ENCODE assay signal across 9 cellular contexts in the genomic region with DNA sequence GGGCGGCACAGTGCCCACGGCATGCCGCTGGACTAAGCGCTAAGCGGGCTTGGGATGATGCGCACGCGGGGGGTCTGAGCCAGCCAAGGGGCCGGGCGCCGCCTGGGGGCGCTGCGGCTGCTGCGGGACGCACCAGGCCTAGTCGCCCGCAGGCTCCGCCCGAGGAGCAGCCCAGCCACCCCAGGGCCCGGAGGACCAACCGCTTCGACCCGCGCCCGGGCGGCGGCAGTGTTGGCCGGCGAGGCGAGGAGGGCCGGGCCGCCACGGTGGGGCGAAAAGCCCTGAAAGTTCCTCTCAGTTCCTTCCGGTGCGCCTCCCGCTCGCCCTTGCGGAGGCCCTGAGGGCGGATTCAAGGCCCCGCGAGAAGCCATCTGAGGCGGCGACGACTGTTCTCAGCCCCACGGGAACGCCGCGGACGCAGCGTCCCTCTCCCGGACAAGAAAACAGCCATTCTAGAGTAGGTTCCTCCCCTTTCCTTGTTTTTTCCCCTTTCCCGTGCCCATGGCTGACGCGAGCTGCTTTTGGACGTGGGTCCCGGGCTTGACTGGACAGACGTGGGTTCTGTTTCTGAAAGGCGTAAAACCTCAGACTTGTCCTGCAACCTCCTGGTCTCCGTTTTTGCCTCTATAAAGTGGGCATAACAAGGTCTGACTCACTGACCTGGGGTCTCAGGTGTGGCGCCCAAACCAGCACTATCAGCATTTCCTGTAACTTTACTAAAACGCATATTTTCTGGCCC. TPM values are rescaled to one million over a fixed set of nuclear protein-coding genes. Genes with fewer than 3 reads are reported as not detected.
DNase-seq lines count a peak whose midpoint lies in the region; ATAC-seq and TF ChIP-seq lines count a peak whose summit lies in the region.
"Had no signal": no experiment of that assay in that cellular context is flagged by ENCODE, and none has a peak within 500 bp of the region (broad histone marks: within the 10 kb centered on the region; RNA-seq: fewer than 3 reads in every experiment).

A gene with protein sequence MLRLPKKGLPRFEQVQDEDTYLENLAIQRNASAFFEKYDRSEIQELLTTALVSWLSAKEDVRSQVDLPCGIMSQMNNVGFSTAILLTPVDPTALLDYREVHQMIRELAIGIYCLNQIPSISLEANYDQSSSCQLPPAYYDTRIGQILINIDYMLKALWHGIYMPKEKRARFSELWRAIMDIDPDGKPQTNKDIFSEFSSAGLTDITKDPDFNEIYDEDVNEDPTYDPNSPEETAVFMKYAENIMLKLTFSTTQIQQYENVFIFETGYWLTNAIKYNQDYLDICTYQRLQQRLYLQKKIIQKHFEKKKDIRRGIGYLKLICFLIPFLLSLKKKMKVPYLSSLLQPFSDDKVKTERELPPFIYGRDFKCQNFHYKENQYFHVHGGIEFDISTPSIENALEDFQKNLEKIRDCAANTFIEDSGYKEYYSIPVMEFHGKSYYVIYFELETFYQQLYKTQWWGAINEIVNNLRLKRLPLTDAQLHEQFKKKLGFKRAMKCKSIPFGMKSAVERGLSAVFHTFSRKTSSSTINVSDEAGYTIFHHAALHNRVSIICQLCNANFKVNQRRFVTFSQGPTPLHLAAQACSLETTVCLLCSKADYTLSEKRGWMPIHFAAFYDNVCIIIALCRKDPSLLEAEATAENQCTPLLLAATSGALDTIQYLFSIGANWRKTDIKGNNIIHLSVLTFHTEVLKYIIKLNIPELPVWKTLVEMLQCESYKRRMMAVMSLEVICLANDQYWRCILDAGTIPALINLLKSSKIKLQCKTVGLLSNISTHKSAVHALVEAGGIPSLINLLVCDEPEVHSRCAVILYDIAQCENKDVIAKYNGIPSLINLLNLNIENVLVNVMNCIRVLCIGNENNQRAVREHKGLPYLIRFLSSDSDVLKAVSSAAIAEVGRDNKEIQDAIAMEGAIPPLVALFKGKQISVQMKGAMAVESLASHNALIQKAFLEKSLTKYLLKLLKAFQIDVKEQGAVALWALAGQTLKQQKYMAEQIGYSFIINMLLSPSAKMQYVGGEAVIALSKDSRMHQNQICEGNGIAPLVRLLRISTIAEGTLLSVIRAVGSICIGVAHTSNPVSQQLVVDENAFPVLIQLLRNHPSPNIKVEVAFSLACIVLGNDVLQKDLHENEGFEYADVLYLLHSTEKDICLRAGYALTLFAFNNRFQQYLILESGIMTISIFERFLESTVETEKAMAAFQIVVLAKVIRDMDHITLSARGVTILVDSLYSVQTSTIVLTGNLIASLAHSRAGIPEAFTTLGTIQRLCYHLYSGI (N-terminal part only) (plus strand): TSS at position 297 of the 739 bp plus-strand sequence. CDS start 1,821 bp downstream, outside the sequence.

- H3K9me3 ChIP-seq in PC-9 (ENCODE audit: insufficient read depth, low read depth): 0 out of 2 replicates have a peak, but pooled peaks cover 5% of the 10 kb centered on the region

- H2AFZ ChIP-seq in PC-9: peak within 1 kb of the TSS; percentile 99

- peaks cover 22% of the 10 kb centered on the region for H3K4me1 Mint-ChIP-seq in activated T-helper 17 cell treated with anti-CD3 and anti-CD28 coated beads, Interleukin-2, amount 50 U/mL, for 72 hours
- H3K4me1 Mint-ChIP-seq in natural killer cell: peaks cover 40 to 42% of the 10 kb centered on the region in 2 donors

- H3K4me3 ChIP-seq in PC-9 (peak within 1 kb of the TSS; percentile 83), fibroblast of mammary gland (ENCODE audit: control insufficient read depth, low read depth, low read length) (peak within 1 kb of the TSS; percentile 77)
- H3K4me3 ChIP-seq: SK-N-MC had no signal

- intact Hi-C loops in PC-9 (cut with micrococcal nuclease; ENCODE audit: unreplicated experiment) (no loop called here), natural killer cell (cut with micrococcal nuclease) (loop anchor here (1.0 to 5.0 kb wide), 4 partner anchors 13 to 108 kb away; a partner anchor contains a TSS)

- POLR2A ChIA-PET in PC-9 (lab: Charles Lee; ENCODE audit: unreplicated experiment): interaction anchor here (0.7 kb wide), 1 partner anchor 109 kb away, joined by 4 read pairs; no protein-coding TSS in a partner anchor

- no peaks in the 10 kb centered on the region for H3K27me3 Mint-ChIP-seq in activated T-helper 17 cell treated with anti-CD3 and anti-CD28 coated beads, Interleukin-2, amount 50 U/mL, for 72 hours
- no peaks in the 10 kb centered on the region for H3K27me3 Mint-ChIP-seq in natural killer cell (ENCODE audit: low read depth in 2 of 2)

- CTCF ChIA-PET in PC-9 (lab: Charles Lee): interaction anchor here (0.6 to 0.7 kb wide), 2 partner anchors 24 to 632 kb away, joined by 3 read pairs; no protein-coding TSS in a partner anchor

- BruUV-seq in PC-9 (replicated peaks; lab: Mats Ljungman, UMichigan): TSS peak; percentile 54

- H3K36me3 ChIP-seq in PC-9 (ENCODE audit: low read depth): no peaks in the 10 kb centered on the region

- ATAC-seq in GM19035 (IDR thresholded peaks at IDR 0.05; ENCODE audit: unreplicated experiment) (peak; percentile 95), HG03354 (IDR thresholded peaks at IDR 0.05; ENCODE audit: poor library complexity, severe bottlenecking, unreplicated experiment) (peak; percentile 96), natural killer cell (peak; percentile 93 to 98 (median 94))
- peak; percentile 94 for ATAC-seq in activated T-helper 17 cell treated with anti-CD3 and anti-CD28 coated beads, Interleukin-2, amount 50 U/mL, for 72 hours (replicated peaks)

- H3K79me2 ChIP-seq in PC-9 (ENCODE audit: low read depth): no peaks in the 10 kb centered on the region

- H3K9me3 Mint-ChIP-seq in activated T-helper 17 cell treated with anti-CD3 and anti-CD28 coated beads, Interleukin-2, amount 50 U/mL, for 72 hours: peaks cover 7% of the 10 kb centered on the region
- H3K9me3 Mint-ChIP-seq in natural killer cell: peaks cover 2 to 3% of the 10 kb centered on the region in 2 donors

- peak within 1 kb of the TSS; percentile 95 for H3K4me3 Mint-ChIP-seq in activated T-helper 17 cell treated with anti-CD3 and anti-CD28 coated beads, Interleukin-2, amount 50 U/mL, for 72 hours
- H3K4me3 Mint-ChIP-seq in natural killer cell: peak within 1 kb of the TSS; percentile 89

- DNase-seq in AG20443 (ENCODE audit: low spot score): peak; percentile 96
- peak; percentile 50 to 86 for DNase-seq in PC-9
- peak; percentile 86 for DNase-seq in fibroblast of mammary gland (ENCODE audit: low read depth)
- peak; percentile 80 for DNase-seq in natural killer cell
- DNase-seq in stimulated activated naive CD4-positive, alpha-beta T cell (lab: John Stamatoyannopoulos, UW): peak; percentile 60 to 93 (median 80)

- H3K27me3 ChIP-seq in PC-9 (ENCODE audit: insufficient read depth, low read depth): no peaks in the 10 kb centered on the region

- H3K4me1 ChIP-seq in PC-9 (replicated peaks; ENCODE audit: insufficient read depth): no peaks in the 10 kb centered on the region

- H3F3A ChIP-seq in PC-9 (ENCODE audit: insufficient read depth, low read depth): peaks cover 8% of the 10 kb centered on the region; the same call in 1 of the 2 replicates

- TF ChIP-seq CTCF in PC-9 (conservative IDR thresholded peaks at IDR 0.05): peak; percentile 63; the same call in 1 of the 2 replicates
- TF ChIP-seq CTCF in fibroblast of mammary gland (conservative IDR thresholded peaks at IDR 0.05; ENCODE audit: control insufficient read depth, insufficient read depth, low read depth, low read length): no peak
- TF ChIP-seq CTCF in natural killer cell (IDR thresholded peaks at IDR 0.05): peak; percentile 73

- H4K20me1 ChIP-seq in PC-9 (ENCODE audit: insufficient read depth): no peaks in the 10 kb centered on the region

- no peaks in the 10 kb centered on the region for H3K9me2 ChIP-seq in PC-9 (ENCODE audit: insufficient read depth)

- peaks cover 46% of the 10 kb centered on the region for H3K36me3 Mint-ChIP-seq in activated T-helper 17 cell treated with anti-CD3 and anti-CD28 coated beads, Interleukin-2, amount 50 U/mL, for 72 hours (ENCODE audit: low read depth)
- peaks cover 15% of the 10 kb centered on the region for H3K36me3 Mint-ChIP-seq in natural killer cell

- peak within 1 kb of the TSS; percentile 94 for H3K4me2 ChIP-seq in PC-9

- peak within 1 kb of the TSS; percentile 43 for H3K27ac ChIP-seq in PC-9
- H3K27ac ChIP-seq: SK-N-MC had no signal

- peak within 1 kb of the TSS; percentile 98 for H3K27ac Mint-ChIP-seq in activated T-helper 17 cell treated with anti-CD3 and anti-CD28 coated beads, Interleukin-2, amount 50 U/mL, for 72 hours
- H3K27ac Mint-ChIP-seq in natural killer cell: peak within 1 kb of the TSS; percentile 92 to 93

RNA-seq across cellular contexts. Expression of the gene that starts here (rescaled TPM):
- 3.6 and 4.4 TPM in 2 replicates for total RNA-seq in PC-9 (2021)
- 1 to 10 TPM; 4.2 to 4.4 TPM for total RNA-seq in activated T-helper 17 cell treated with anti-CD3 and anti-CD28 coated beads, Interleukin-2, amount 50 U/mL, for 72 hours
- total RNA-seq in natural killer cell: 10 to 100 TPM; 12.9 to 18.0 (median 17.4) TPM

Comparison
In these comparisons a context has a peak if more than half of its experiments do, and no peak if none do; other contexts are left out.
1. Peak in every context shown above with its lines: DNase-seq, ATAC-seq, H3K4me3 ChIP-seq and H3K27ac ChIP-seq.